In genomic region chr15:44662478-44663409, GRCh38 we compare ENCODE assay signal across 7 cellular contexts. TPM values are rescaled to one million over a fixed set of nuclear protein-coding genes. Genes with fewer than 3 reads are reported as not detected.
DNase-seq lines count a peak whose midpoint lies in the region; ATAC-seq and TF ChIP-seq lines count a peak whose summit lies in the region.

No MANE protein-coding gene starts in this region.

- intact Hi-C loops in activated B cell treated with CpG ODN at 0.5 μM for 24 hours (cut with micrococcal nuclease): loop anchor here (1.0 to 5.0 kb wide), 10 partner anchors 15 to 375 kb away; no protein-coding TSS in a partner anchor

- no peak for TF ChIP-seq CTCF in activated B cell treated with CpG ODN at 0.5 μM for 24 hours (IDR thresholded peaks at IDR 0.05)

- DNase-seq in NCI-H2029 treated with DMSO at 0.1 percent for 48 hours (lab: John Stamatoyannopoulos, UW) (peak; percentile 7), activated B cell treated with CpG ODN at 0.5 μM for 24 hours (peak; percentile 74), caudate nucleus (lab: John Stamatoyannopoulos, UW) (peak in 42 of 61 donors; percentile 11 to 74 (median 50)), kidney tubule cell (ENCODE audit: low spot score) (peak; percentile 81)
- DNase-seq in stimulated activated CD4-positive, alpha-beta T cell treated with anti-CD3 and anti-CD28 coated beads, Interleukin-1b, Interleukin-23, amount 100 ng/mL, for 48 hours: peak; percentile 87

- no peaks in the 10 kb centered on the region for H3K27me3 Mint-ChIP-seq in activated B cell treated with CpG ODN at 0.5 μM for 24 hours

- peak overlapping the region; percentile 98 for H3K4me3 Mint-ChIP-seq in activated B cell treated with CpG ODN at 0.5 μM for 24 hours

- H3K27ac Mint-ChIP-seq in activated B cell treated with CpG ODN at 0.5 μM for 24 hours: peak overlapping the region; percentile 99

- H3K4me1 Mint-ChIP-seq in activated B cell treated with CpG ODN at 0.5 μM for 24 hours: peaks cover 51% of the 10 kb centered on the region

- POLR2A ChIA-PET in activated B cell treated with CpG ODN at 0.5 μM for 24 hours (lab: Charles Lee): interaction anchor here (0.6 to 10.4 kb wide), 25 partner anchors 8 to 917 kb away, joined by 3 to 1048 read pairs (median 5); partner anchors contain the start of genes B2M, EIF3J, ELL3 and PATL2

- CTCF ChIA-PET in activated B cell treated with CpG ODN at 0.5 μM for 24 hours (lab: Charles Lee): interaction anchor here (0.9 to 6.9 kb wide), 16 partner anchors 15 to 386 kb away, joined by 3 to 239 read pairs (median 5); partner anchors contain the start of genes B2M, PATL2 and TRIM69

- peaks cover 25% of the 10 kb centered on the region for H3K36me3 Mint-ChIP-seq in activated B cell treated with CpG ODN at 0.5 μM for 24 hours (ENCODE audit: low read depth)

- ATAC-seq in GM18505 (IDR thresholded peaks at IDR 0.05; ENCODE audit: unreplicated experiment) (peak; percentile 53), HG02870 (IDR thresholded peaks at IDR 0.05; ENCODE audit: unreplicated experiment) (peak; percentile 40), activated B cell treated with CpG ODN at 0.5 μM for 24 hours (ENCODE audit: low read depth) (peak; percentile 60)

- H3K9me3 Mint-ChIP-seq in activated B cell treated with CpG ODN at 0.5 μM for 24 hours: no peaks in the 10 kb centered on the region

- TF ChIP-seq POLR2A in GM18505 (IDR thresholded peaks at IDR 0.05; ENCODE audit: borderline replicate concordance, extremely low read depth, insufficient read depth, insufficient read length): no peak

- peak overlapping the region; percentile 96 for H3K27ac ChIP-seq in caudate nucleus (ENCODE audit: low read depth, low read length)

RNA-seq across cellular contexts. Expression of gene SPG11, which starts 0.7 kb away (rescaled TPM):
- total RNA-seq in activated B cell treated with CpG ODN at 0.5 μM for 24 hours: 132 and 161 TPM in 2 replicates

RNA-seq across cellular contexts. Expression of gene PATL2, which starts 48.4 kb away (rescaled TPM):
- 19.8 and 27.2 TPM in 2 replicates for total RNA-seq in activated B cell treated with CpG ODN at 0.5 μM for 24 hours

RNA-seq across cellular contexts. Expression of gene B2M, which starts 48.6 kb away (rescaled TPM):
- 3,396 and 3,707 TPM in 2 replicates for total RNA-seq in activated B cell treated with CpG ODN at 0.5 μM for 24 hours

Comparison
In these comparisons a context has a peak if more than half of its experiments do, and no peak if none do; other contexts are left out.
1. Peak in every context shown above with its lines: DNase-seq, ATAC-seq and H3K27ac ChIP-seq.
2. DNase-seq: peak in every context shown above with its lines; median percentile 87 in stimulated activated CD4-positive, alpha-beta T cell treated with anti-CD3 and anti-CD28 coated beads, Interleukin-1b, Interleukin-23, amount 100 ng/mL, for 48 hours; 81 in kidney tubule cell; 74 in activated B cell treated with CpG ODN at 0.5 μM for 24 hours; 50 in caudate nucleus; 7 in NCI-H2029 treated with DMSO at 0.1 percent for 48 hours.